Comparison of ENCODE assay signal across 9 cellular contexts in genomic region chr1:151314137-151314875, GRCh38. TPM values are rescaled to one million over a fixed set of nuclear protein-coding genes. Genes with fewer than 3 reads are reported as not detected.
DNase-seq lines count a peak whose midpoint lies in the region; ATAC-seq and TF ChIP-seq lines count a peak whose summit lies in the region.
"Had no signal": no experiment of that assay in that cellular context is flagged by ENCODE, and none has a peak within 500 bp of the region (broad histone marks: within the 10 kb centered on the region; RNA-seq: fewer than 3 reads in every experiment).

No MANE protein-coding gene starts in this region.

- TF ChIP-seq POLR2A in testis (IDR thresholded peaks at IDR 0.05), result no peak

- no peaks in the 10 kb centered on the region for H3K36me3 ChIP-seq in testis (ENCODE audit: low read depth, missing control alignments)
- peaks cover 33% of the 10 kb centered on the region for H3K36me3 ChIP-seq in A673 (ENCODE audit: insufficient read depth, low read length, poor library complexity, severe bottlenecking)

- no peak for TF ChIP-seq EP300 in Ishikawa (IDR thresholded peaks at IDR 0.05; ENCODE audit: borderline replicate concordance)

- H3K9me3 ChIP-seq in testis (no peaks in the 10 kb centered on the region), A673 (ENCODE audit: low read depth, low read length, poor library complexity, severe bottlenecking) (no peaks in the 10 kb centered on the region)

- CTCF ChIA-PET in A673 (lab: Charles Lee), result no interaction called here

- H3K27me3 ChIP-seq in testis (no peaks in the 10 kb centered on the region), A673 (replicated peaks; ENCODE audit: insufficient read depth, low read depth, low read length, poor library complexity) (no peaks in the 10 kb centered on the region)
- H3K27me3 ChIP-seq: cardiac muscle cell had no signal

- H3K4me1 ChIP-seq in testis (peaks cover 45% of the 10 kb centered on the region), A673 (ENCODE audit: insufficient read depth, low read length, poor library complexity, severe bottlenecking) (no peaks in the 10 kb centered on the region)

- TF ChIP-seq RAD21 in Ishikawa (IDR thresholded peaks at IDR 0.05; ENCODE audit: low read depth), result peak; percentile 6; the same call in 1 of the 2 replicates

- BruUV-seq in A673 (replicated peaks; lab: Mats Ljungman, UMichigan), result no TSS peak

- H3K27ac ChIP-seq in testis, result peak overlapping the region in 1 of 2 donors; percentile 52
- H3K27ac ChIP-seq in A673 (ENCODE audit: low read depth, low read length, poor library complexity, severe bottlenecking), result no peak overlapping the region
- H3K27ac ChIP-seq: cardiac muscle cell had no signal

- ATAC-seq in left lobe of liver, result peak; percentile 88

- POLR2A ChIA-PET in A673 (lab: Charles Lee; ENCODE audit: low non-redundant PET), result no interaction called here

- 42 to 44% methylated on average over 3 of the region's 3 CpGs for WGBS in testis, 2 donors

- peak; percentile 25 for DNase-seq in cerebellar cortex (ENCODE audit: low spot score)
- peak; percentile 90 for DNase-seq in left lobe of liver (ENCODE audit: low spot score)
- DNase-seq in testis, result peak; percentile 88
- no peak for DNase-seq in A673 (ENCODE audit: low spot score)
- DNase-seq in NCI-H2196 (lab: John Stamatoyannopoulos, UW; ENCODE audit: unreplicated experiment), result no peak
- no peak for DNase-seq in DMS153 (lab: John Stamatoyannopoulos, UW)
- DNase-seq in GOT3 (lab: John Stamatoyannopoulos, UW), result no peak

- TF ChIP-seq CTCF in testis (IDR thresholded peaks at IDR 0.05) (no peak), A673 (conservative IDR thresholded peaks at IDR 0.05; ENCODE audit: low read depth, low read length) (no peak)

- intact Hi-C loops in testis (cut with DNase I; ENCODE audit: low total_unique reads), result no loop called here
- intact Hi-C loops in A673 (cut with micrococcal nuclease; ENCODE audit: unreplicated experiment), result no loop called here

- H3K4me3 ChIP-seq in testis (no peak overlapping the region), A673 (ENCODE audit: low read depth, low read length, poor library complexity, severe bottlenecking) (no peak overlapping the region)
- H3K4me3 ChIP-seq: cardiac muscle cell had no signal

TF ChIP-seq in Ishikawa, 13 proteins besides CTCF, POLR2A, EP300 and RAD21:
- TF ChIP-seq CEBPB (IDR thresholded peaks at IDR 0.05), result no peak
- no peak for TF ChIP-seq USF1 (IDR thresholded peaks at IDR 0.05)
- TF ChIP-seq, protein P1, sequence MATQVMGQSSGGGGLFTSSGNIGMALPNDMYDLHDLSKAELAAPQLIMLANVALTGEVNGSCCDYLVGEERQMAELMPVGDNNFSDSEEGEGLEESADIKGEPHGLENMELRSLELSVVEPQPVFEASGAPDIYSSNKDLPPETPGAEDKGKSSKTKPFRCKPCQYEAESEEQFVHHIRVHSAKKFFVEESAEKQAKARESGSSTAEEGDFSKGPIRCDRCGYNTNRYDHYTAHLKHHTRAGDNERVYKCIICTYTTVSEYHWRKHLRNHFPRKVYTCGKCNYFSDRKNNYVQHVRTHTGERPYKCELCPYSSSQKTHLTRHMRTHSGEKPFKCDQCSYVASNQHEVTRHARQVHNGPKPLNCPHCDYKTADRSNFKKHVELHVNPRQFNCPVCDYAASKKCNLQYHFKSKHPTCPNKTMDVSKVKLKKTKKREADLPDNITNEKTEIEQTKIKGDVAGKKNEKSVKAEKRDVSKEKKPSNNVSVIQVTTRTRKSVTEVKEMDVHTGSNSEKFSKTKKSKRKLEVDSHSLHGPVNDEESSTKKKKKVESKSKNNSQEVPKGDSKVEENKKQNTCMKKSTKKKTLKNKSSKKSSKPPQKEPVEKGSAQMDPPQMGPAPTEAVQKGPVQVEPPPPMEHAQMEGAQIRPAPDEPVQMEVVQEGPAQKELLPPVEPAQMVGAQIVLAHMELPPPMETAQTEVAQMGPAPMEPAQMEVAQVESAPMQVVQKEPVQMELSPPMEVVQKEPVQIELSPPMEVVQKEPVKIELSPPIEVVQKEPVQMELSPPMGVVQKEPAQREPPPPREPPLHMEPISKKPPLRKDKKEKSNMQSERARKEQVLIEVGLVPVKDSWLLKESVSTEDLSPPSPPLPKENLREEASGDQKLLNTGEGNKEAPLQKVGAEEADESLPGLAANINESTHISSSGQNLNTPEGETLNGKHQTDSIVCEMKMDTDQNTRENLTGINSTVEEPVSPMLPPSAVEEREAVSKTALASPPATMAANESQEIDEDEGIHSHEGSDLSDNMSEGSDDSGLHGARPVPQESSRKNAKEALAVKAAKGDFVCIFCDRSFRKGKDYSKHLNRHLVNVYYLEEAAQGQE (IDR thresholded peaks at IDR 0.05; ENCODE audit: low read depth), result no peak
- TF ChIP-seq TEAD4 (IDR thresholded peaks at IDR 0.05), result peak; percentile 67
- TF ChIP-seq NFIC (IDR thresholded peaks at IDR 0.05), result peak; percentile 84
- TF ChIP-seq TCF12 (IDR thresholded peaks at IDR 0.05; ENCODE audit: low read depth), result peak; percentile 47; the same call in 1 of the 2 replicates
- TF ChIP-seq FOXM1 (IDR thresholded peaks at IDR 0.05; ENCODE audit: borderline replicate concordance, low read depth), result peak; percentile 88
- TF ChIP-seq ZBTB7A (IDR thresholded peaks at IDR 0.05; ENCODE audit: low read depth), result no peak
- TF ChIP-seq MAX (IDR thresholded peaks at IDR 0.05), result no peak

RNA-seq across cellular contexts. Expression of gene PI4KB, which starts 12.9 kb away (rescaled TPM):
- 21.2 TPM for total RNA-seq in left lobe of liver
- 100 to 1,000 TPM in 1 of 2 donors, 10 to 100 TPM in 1; 87.9 to 103 TPM for total RNA-seq in testis
- polyA plus RNA-seq in testis (ENCODE audit: insufficient read depth, low read depth, low replicate concordance), result 86.8 TPM
- 62.1 and 62.8 TPM in 2 replicates for total RNA-seq in A673 (2021)

RNA-seq across cellular contexts. Expression of gene ZNF687, which starts 32.2 kb away (rescaled TPM):
- total RNA-seq in left lobe of liver (13.6 TPM), testis (10 to 100 TPM; 39.9 to 58.2 TPM), A673 (2021) (26.4 and 30.2 TPM in 2 replicates)
- polyA plus RNA-seq in testis (ENCODE audit: insufficient read depth, low read depth, low replicate concordance), result 38.4 TPM

RNA-seq across cellular contexts. Expression of gene RFX5, which starts 32.7 kb away (rescaled TPM):
- total RNA-seq in left lobe of liver (12.2 TPM), testis (10 to 100 TPM; 18.8 to 19.8 TPM), A673 (2021) (49.0 and 51.8 TPM in 2 replicates)
- polyA plus RNA-seq in testis (ENCODE audit: insufficient read depth, low read depth, low replicate concordance), result 43.6 TPM

RNA-seq across cellular contexts. Expression of gene SELENBP1, which starts 58.2 kb away (rescaled TPM):
- total RNA-seq in left lobe of liver, result 408 TPM
- total RNA-seq in testis, result 10 to 100 TPM; 13.0 to 15.1 TPM
- 31.8 TPM for polyA plus RNA-seq in testis (ENCODE audit: insufficient read depth, low read depth, low replicate concordance)
- total RNA-seq in A673 (2021), result 0.50 TPM in 1 of 2 replicates, not detected in the other

RNA-seq across cellular contexts. Expression of gene PSMD4, which starts 59.8 kb away (rescaled TPM):
- total RNA-seq in left lobe of liver (80.6 TPM), testis (100 to 1,000 TPM; 164 to 196 TPM), A673 (2021) (312 and 339 TPM in 2 replicates)
- 333 TPM for polyA plus RNA-seq in testis (ENCODE audit: insufficient read depth, low read depth, low replicate concordance)

Comparison
In these comparisons a context has a peak if more than half of its experiments do, and no peak if none do; other contexts are left out.
1. DNase-seq: peak in cerebellar cortex (single experiment), left lobe of liver (single experiment) and testis (single experiment); none in A673 (single experiment), NCI-H2196 (single experiment), DMS153 (single experiment) and GOT3 (single experiment).